ENCODE assay signal across 11 cellular contexts in genomic region chr5:36701085-36701691, GRCh38.
A peak's percentile ranks its signal among the peaks of the same experiment; 100 is the strongest.
DNase-seq lines count a peak whose midpoint lies in the region; ATAC-seq, FAIRE-seq and TF ChIP-seq lines count a peak whose summit lies in the region.
"Had no signal": no experiment of that assay in that cellular context is flagged by ENCODE, and none has a peak within 500 bp of the region (broad histone marks: within the 10 kb centered on the region; RNA-seq: fewer than 3 reads in every experiment).

No MANE protein-coding gene starts in this region.

- H3K27me3 Mint-ChIP-seq in activated T-helper 17 cell treated with anti-CD3 and anti-CD28 coated beads, Interleukin-2, amount 50 U/mL, for 72 hours: peaks cover 26% of the 10 kb centered on the region
- H3K27me3 Mint-ChIP-seq: dendritic cell treated with granulocyte-macrophage colony-stimulating factor and Interleukin-4, amounts not matched to agents 40 ng/mL and 50 ng/mL, for 4 days had no signal

- ATAC-seq in GM19023 (IDR thresholded peaks at IDR 0.05; ENCODE audit: unreplicated experiment) (peak; percentile 94), HG02759 (IDR thresholded peaks at IDR 0.05; ENCODE audit: unreplicated experiment) (peak; percentile 97), mucosa of descending colon (peak; percentile 48)
- no peak for ATAC-seq in activated T-helper 17 cell treated with anti-CD3 and anti-CD28 coated beads, Interleukin-2, amount 50 U/mL, for 72 hours (replicated peaks)
- ATAC-seq: psoas muscle had no signal

- H3K4me3 Mint-ChIP-seq in activated T-helper 17 cell treated with anti-CD3 and anti-CD28 coated beads, Interleukin-2, amount 50 U/mL, for 72 hours: no peak overlapping the region
- H3K4me3 Mint-ChIP-seq: dendritic cell treated with granulocyte-macrophage colony-stimulating factor and Interleukin-4, amounts not matched to agents 40 ng/mL and 50 ng/mL, for 4 days had no signal

- TF ChIP-seq CTCF in mucosa of descending colon (IDR thresholded peaks at IDR 0.05): no peak

- H3K27ac Mint-ChIP-seq in activated T-helper 17 cell treated with anti-CD3 and anti-CD28 coated beads, Interleukin-2, amount 50 U/mL, for 72 hours: no peak overlapping the region
- H3K27ac Mint-ChIP-seq: dendritic cell treated with granulocyte-macrophage colony-stimulating factor and Interleukin-4, amounts not matched to agents 40 ng/mL and 50 ng/mL, for 4 days had no signal

- no peaks in the 10 kb centered on the region for H3K9me3 ChIP-seq in mucosa of descending colon
- no peaks in the 10 kb centered on the region for H3K9me3 ChIP-seq in MG63
- H3K9me3 ChIP-seq: psoas muscle had no signal

- DNase-seq in HTR-8/SVneo (ENCODE audit: insufficient read length, low spot score): no peak
- DNase-seq in mucosa of descending colon: no peak
- DNase-seq in 8988T: no peak
- no peak for DNase-seq in MG63
- no peak for DNase-seq in H4 (ENCODE audit: low spot score)
- DNase-seq: psoas muscle, SHP77 had no signal

- no peaks in the 10 kb centered on the region for H3K36me3 ChIP-seq in mucosa of descending colon (ENCODE audit: low read depth)
- no peaks in the 10 kb centered on the region for H3K36me3 ChIP-seq in MG63

- intact Hi-C loops in mucosa of descending colon (cut with DNase I, micrococcal nuclease): no loop called here

- H3K27me3 ChIP-seq in MG63: peaks cover 17% of the 10 kb centered on the region

- H3K9me3 Mint-ChIP-seq in activated T-helper 17 cell treated with anti-CD3 and anti-CD28 coated beads, Interleukin-2, amount 50 U/mL, for 72 hours: no peaks in the 10 kb centered on the region
- H3K9me3 Mint-ChIP-seq: dendritic cell treated with granulocyte-macrophage colony-stimulating factor and Interleukin-4, amounts not matched to agents 40 ng/mL and 50 ng/mL, for 4 days had no signal

- no peaks in the 10 kb centered on the region for H3K4me1 ChIP-seq in mucosa of descending colon (ENCODE audit: low read depth)
- H3K4me1 ChIP-seq: psoas muscle had no signal

- no peaks in the 10 kb centered on the region for H3K4me1 Mint-ChIP-seq in activated T-helper 17 cell treated with anti-CD3 and anti-CD28 coated beads, Interleukin-2, amount 50 U/mL, for 72 hours

- H3K36me3 Mint-ChIP-seq in activated T-helper 17 cell treated with anti-CD3 and anti-CD28 coated beads, Interleukin-2, amount 50 U/mL, for 72 hours (ENCODE audit: low read depth): no peaks in the 10 kb centered on the region

- H3K4me3 ChIP-seq in mucosa of descending colon (no peak overlapping the region), MG63 (no peak overlapping the region)
- H3K4me3 ChIP-seq: psoas muscle had no signal

- peak; percentile 20 for FAIRE-seq in HTR-8/SVneo (lab: Jason Lieb, UNC)
